In the genomic region with DNA sequence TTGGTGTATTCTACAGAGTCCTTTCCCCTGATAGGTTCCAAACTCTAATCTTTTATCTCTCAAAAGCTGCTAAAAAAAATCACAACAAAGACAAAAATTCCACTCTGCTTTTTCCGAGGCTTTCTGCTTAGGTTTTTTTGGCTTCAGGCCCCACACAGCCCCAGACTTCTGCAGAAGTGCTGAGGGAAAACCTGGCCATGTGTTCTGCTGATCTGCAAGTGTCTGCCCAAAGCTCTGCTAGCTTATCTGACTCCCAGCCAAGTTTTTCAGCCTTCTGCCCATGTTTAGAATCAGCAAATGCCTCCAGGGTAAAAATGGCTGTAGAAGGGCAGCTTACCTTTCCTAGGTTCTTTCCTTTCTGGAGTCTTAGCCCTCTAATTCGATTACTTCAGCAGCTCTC, we compare ENCODE assay signal across 23 cellular contexts. TPM values are rescaled to one million over a fixed set of nuclear protein-coding genes. Genes with fewer than 3 reads are reported as not detected.
DNase-seq lines count a peak whose midpoint lies in the region; ATAC-seq, FAIRE-seq and TF ChIP-seq lines count a peak whose summit lies in the region.
"Had no signal": no experiment of that assay in that cellular context is flagged by ENCODE, and none has a peak within 500 bp of the region (broad histone marks: within the 10 kb centered on the region; RNA-seq: fewer than 3 reads in every experiment).

No MANE protein-coding gene starts in this region.

- intact Hi-C loops in kidney (cut with DNase I): no loop called here

- FAIRE-seq in kidney (lab: Jason Lieb, UNC): no peak
- FAIRE-seq: G401.6, GM12878 had no signal

- 0 out of 2 replicates have a peak, but pooled peaks cover 5% of the 10 kb centered on the region for H3K9me3 ChIP-seq in SJCRH30 (replicated peaks)
- peaks cover 3 to 23% of the 10 kb centered on the region in 2 donors for H3K9me3 ChIP-seq in kidney (ENCODE audit: control insufficient read depth in 1 of 2, low read length in 2 of 2)

- H3K27ac ChIP-seq in VCaP: peak overlapping the region; percentile 55
- H3K27ac ChIP-seq in SJCRH30: no peak overlapping the region
- no peak overlapping the region for H3K27ac ChIP-seq in kidney (ENCODE audit: low read depth in 2 of 2, low read length in 2 of 2)
- H3K27ac ChIP-seq: 22Rv1, PC-9 had no signal

- no peak for TF ChIP-seq CTCF in VCaP (conservative IDR thresholded peaks at IDR 0.05)
- TF ChIP-seq CTCF in kidney (IDR thresholded peaks at IDR 0.05; ENCODE audit: borderline replicate concordance, extremely low read depth, insufficient read depth): no peak

- no peaks in the 10 kb centered on the region for H3K4me1 ChIP-seq in SJCRH30
- H3K4me1 ChIP-seq in kidney (ENCODE audit: control insufficient read depth in 1 of 2, insufficient read depth in 1 of 2, low read depth in 1 of 2, low read length in 2 of 2): no peaks in the 10 kb centered on the region

- DNase-seq in NCI-H2171 treated with DMSO at 0.1 percent for 48 hours (lab: John Stamatoyannopoulos, UW) (peak; percentile 61), NCI-H2171 (lab: John Stamatoyannopoulos, UW) (no peak), middle frontal gyrus (ENCODE audit: extremely low spot score, low spot score) (peak; percentile 48), SJCRH30 (no peak), kidney (no peak)
- DNase-seq: DMS53, IMR-90, KG1, MG63, NCI-H1105 treated with DMSO at 0.1 percent for 48 hours, NCI-H146, NCI-H2081, NCI-H526 treated with DMSO at 0.1 percent for 48 hours, PC-9, Right ventricle myocardium superior had no signal

- no peak overlapping the region for H3K9ac ChIP-seq in kidney (ENCODE audit: low read length in 2 of 2)

- ATAC-seq in HG03025 (IDR thresholded peaks at IDR 0.05; ENCODE audit: low FRiP score, unreplicated experiment): no peak
- no peak for ATAC-seq in GM18517 (IDR thresholded peaks at IDR 0.05; ENCODE audit: unreplicated experiment)
- ATAC-seq: GM12878, HCT116 had no signal

- H3K36me3 ChIP-seq in SJCRH30 (no peaks in the 10 kb centered on the region), kidney (ENCODE audit: control insufficient read depth in 1 of 2, insufficient read depth in 2 of 2, low read length in 2 of 2) (no peaks in the 10 kb centered on the region)
- H3K36me3 ChIP-seq: MG63 had no signal

- no peaks in the 10 kb centered on the region for H3K27me3 ChIP-seq in SJCRH30
- H3K27me3 ChIP-seq: MG63 had no signal

- H3K4me3 ChIP-seq in SJCRH30: no peak overlapping the region
- H3K4me3 ChIP-seq in kidney (ENCODE audit: low read length in 2 of 2): no peak overlapping the region
- H3K4me3 ChIP-seq: GM12878, MG63, PC-9 had no signal

RNA-seq across cellular contexts. Expression of gene DISP3, which starts 28.4 kb away (rescaled TPM):
- 1.9 and 2.1 TPM in 2 replicates for total RNA-seq in SJCRH30 (2014; rRNA removed; shearing (Covaris generic))
- 0.19 TPM for total RNA-seq in kidney
- polyA plus RNA-seq in kidney (ENCODE audit: insufficient read depth, low read depth, low replicate concordance): not detected
- total RNA-seq: IMR-90, PC-9, Right ventricle myocardium superior, RPMI7951 had no signal

Comparison
In these comparisons a context has a peak if more than half of its experiments do, and no peak if none do; other contexts are left out.
1. DNase-seq: peak in NCI-H2171 treated with DMSO at 0.1 percent for 48 hours (single experiment) and middle frontal gyrus (single experiment); none in NCI-H2171 (single experiment), SJCRH30 (0 of 2) and kidney (single experiment).